In genomic region chr1:61058477-61059245, GRCh38 we compare ENCODE assay signal across 18 cellular contexts. TPM values are rescaled to one million over a fixed set of nuclear protein-coding genes. Genes with fewer than 3 reads are reported as not detected.
DNase-seq lines count a peak whose midpoint lies in the region; ATAC-seq and TF ChIP-seq lines count a peak whose summit lies in the region.
"Had no signal": no experiment of that assay in that cellular context is flagged by ENCODE, and none has a peak within 500 bp of the region (broad histone marks: within the 10 kb centered on the region; RNA-seq: fewer than 3 reads in every experiment).

No MANE protein-coding gene starts in this region.

- ATAC-seq in upper lobe of right lung (no peak), HG03378 (IDR thresholded peaks at IDR 0.05; ENCODE audit: unreplicated experiment) (no peak)

- H3K27ac ChIP-seq in breast epithelium: no peak overlapping the region
- H3K27ac ChIP-seq in upper lobe of right lung: no peak overlapping the region
- H3K27ac ChIP-seq: WERI-Rb-1 had no signal

- H3K4me1 ChIP-seq in breast epithelium: peaks cover 0 to 11% of the 10 kb centered on the region in 2 donors
- peaks cover 28% of the 10 kb centered on the region for H3K4me1 ChIP-seq in upper lobe of right lung

- CTCF ChIA-PET in MCF 10A (lab: Yijun Ruan, JAX): interaction anchor here (0.6 to 2.6 kb wide), 14 partner anchors 9 to 717 kb away, joined by 3 to 17 read pairs (median 3); partner anchors contain the start of gene NFIA

- H3K4me3 ChIP-seq in breast epithelium (no peak overlapping the region), fibroblast of the aortic adventitia (ENCODE audit: low read depth, low read length) (no peak overlapping the region), upper lobe of right lung (no peak overlapping the region)

- BruUV-seq in MCF 10A (replicated peaks; lab: Mats Ljungman, UMichigan): no TSS peak

- H3K27ac Mint-ChIP-seq in MCF 10A (ENCODE audit: low read depth, unreplicated experiment): no peak overlapping the region

- POLR2A ChIA-PET in MCF 10A (lab: Yijun Ruan, JAX): interaction anchor here (0.7 to 15.8 kb wide), 11 partner anchors 9 to 394 kb away, joined by 3 to 369 read pairs (median 6); partner anchors contain the start of gene NFIA

- H3K27me3 Mint-ChIP-seq in MCF 10A (ENCODE audit: insufficient read depth, unreplicated experiment): no peaks in the 10 kb centered on the region

- TF ChIP-seq CTCF in MCF 10A (IDR thresholded peaks at IDR 0.05; ENCODE audit: unreplicated experiment) (no peak), breast epithelium (IDR thresholded peaks at IDR 0.05) (no peak), fibroblast of the aortic adventitia (IDR thresholded peaks at IDR 0.05; ENCODE audit: insufficient read depth, low read length) (no peak), upper lobe of right lung (IDR thresholded peaks at IDR 0.05) (no peak)

- H3K36me3 Mint-ChIP-seq in MCF 10A (ENCODE audit: insufficient read depth, unreplicated experiment): no peaks in the 10 kb centered on the region

- TF ChIP-seq POLR2A in breast epithelium (IDR thresholded peaks at IDR 0.05): no peak

- peak overlapping the region; percentile 86 for H3K4me3 Mint-ChIP-seq in MCF 10A (ENCODE audit: unreplicated experiment)

- no peaks in the 10 kb centered on the region for H3K9me3 Mint-ChIP-seq in MCF 10A (ENCODE audit: unreplicated experiment)

- peaks cover 14% of the 10 kb centered on the region for H3K4me1 Mint-ChIP-seq in MCF 10A (ENCODE audit: insufficient read depth, unreplicated experiment)

- intact Hi-C loops in MCF 10A (cut with micrococcal nuclease) (loop anchor here (1.0 to 10.0 kb wide), 3 partner anchors 22 to 796 kb away; no protein-coding TSS in a partner anchor), breast epithelium (cut with DNase I; ENCODE audit: low total_unique reads) (loop anchor here (10.0 kb wide), 1 partner anchor 386 kb away; no protein-coding TSS in a partner anchor), upper lobe of right lung (cut with DNase I) (loop anchor here (10.0 kb wide), 1 partner anchor 396 kb away; no protein-coding TSS in a partner anchor), posterior vena cava (cut with DNase I) (loop anchor here (10.0 kb wide), 5 partner anchors 136 to 586 kb away; no protein-coding TSS in a partner anchor)

- no peaks in the 10 kb centered on the region for H3K9me3 ChIP-seq in breast epithelium
- no peaks in the 10 kb centered on the region for H3K9me3 ChIP-seq in upper lobe of right lung
- H3K9me3 ChIP-seq: right atrium auricular region, suprapubic skin had no signal

- H3K36me3 ChIP-seq in breast epithelium: no peaks in the 10 kb centered on the region
- H3K36me3 ChIP-seq in upper lobe of right lung: no peaks in the 10 kb centered on the region
- H3K36me3 ChIP-seq: right atrium auricular region, suprapubic skin, WERI-Rb-1 had no signal

- H3K27me3 ChIP-seq in breast epithelium (no peaks in the 10 kb centered on the region), upper lobe of right lung (no peaks in the 10 kb centered on the region)
- H3K27me3 ChIP-seq: right atrium auricular region, suprapubic skin had no signal

- peak; percentile 72 for DNase-seq in MCF 10A (ENCODE audit: unreplicated experiment)
- DNase-seq in breast epithelium (ENCODE audit: low spot score in 2 of 2): no peak
- DNase-seq in SW480 (ENCODE audit: low spot score): peak; percentile 9
- peak; percentile 50 for DNase-seq in fibroblast of the aortic adventitia (ENCODE audit: low read depth)
- no peak for DNase-seq in upper lobe of right lung
- DNase-seq in globus pallidus (ENCODE audit: low spot score): no peak
- DNase-seq in posterior vena cava (ENCODE audit: low spot score): no peak
- DNase-seq: activated effector memory CD4-positive, alpha-beta T cell treated with Interleukin-2 at 50 U/mL for 16 hours; COR-L47; foreskin melanocyte; mammary epithelial cell; NCI-H1092; NCI-H2171 treated with DMSO at 0.1 percent for 48 hours; stimulated activated CD4-positive, alpha-beta T cell treated with anti-CD3 and anti-CD28 coated beads, Interleukin-2, amount 100 ng/mL, for 24 hours had no signal

RNA-seq across cellular contexts. Expression of gene NFIA, which starts 23.7 kb away (rescaled TPM):
- total RNA-seq in MCF 10A (2022) (47.4 and 54.8 TPM in 2 replicates), breast epithelium (10 to 100 TPM; 54.9 to 87.5 (median 79.6) TPM), fibroblast of the aortic adventitia (ENCODE audit: low replicate concordance) (32.0 and 42.0 TPM in 2 replicates), upper lobe of right lung (66.6 TPM), posterior vena cava (100 to 1,000 TPM; 117 to 183 TPM)

Comparison
In these comparisons a context has a peak if more than half of its experiments do, and no peak if none do; other contexts are left out.
1. DNase-seq: peak in MCF 10A (single experiment), SW480 (single experiment) and fibroblast of the aortic adventitia (single experiment); none in breast epithelium (0 of 2), upper lobe of right lung (single experiment), globus pallidus (single experiment) and posterior vena cava (single experiment).